8 cellular contexts compared by ENCODE assay signal in genomic region chr12:53252349-53252916, GRCh38. TPM values are rescaled to one million over a fixed set of nuclear protein-coding genes. Genes with fewer than 3 reads are reported as not detected.
DNase-seq lines count a peak whose midpoint lies in the region; ATAC-seq and TF ChIP-seq lines count a peak whose summit lies in the region.

No MANE protein-coding gene starts in this region.

- no peaks in the 10 kb centered on the region for H3K9me3 ChIP-seq in fibroblast of lung (ENCODE audit: control insufficient read depth, insufficient read depth, low read depth, low read length)
- H3K9me3 ChIP-seq in neutrophil = no peaks in the 10 kb centered on the region

- peak overlapping the region; percentile 96 for H3K4me2 ChIP-seq in fibroblast of lung (ENCODE audit: extremely low read depth, insufficient read depth, low read length)

- H3K27me3 Mint-ChIP-seq in activated T-cell treated with anti-CD3 and anti-CD28 coated beads, Interleukin-2, amount 50 U/mL, for 4 hours (ENCODE audit: low read depth) = no peaks in the 10 kb centered on the region
- H3K27me3 Mint-ChIP-seq in T-helper 1 cell treated with Interleukin-12 subunit alpha and Interleukin-12 subunit beta and Interleukin-4 antibody, amounts not matched to agents 30 μg/mL and 1 μg/mL, for 36 hours (ENCODE audit: low read depth) = no peaks in the 10 kb centered on the region

- H3K4me3 ChIP-seq in fibroblast of lung (replicated peaks in 1 of 4; ENCODE audit: control extremely low read depth in 1 of 4, insufficient read depth in 1 of 4, low read depth in 3 of 4, low read length in 4 of 4) (peak overlapping the region; percentile 84 to 92 (median 88)), neutrophil (ENCODE audit: low read depth in 1 of 2, low read length in 1 of 2) (peak overlapping the region; percentile 70 to 97)

- peak overlapping the region; percentile 80 for H3K9ac ChIP-seq in fibroblast of lung (ENCODE audit: insufficient read depth, low read length)

- H3K36me3 ChIP-seq in fibroblast of lung (ENCODE audit: control insufficient read depth, insufficient read depth, low read length) (peaks cover 8% of the 10 kb centered on the region), neutrophil (peaks cover 18% of the 10 kb centered on the region)

- peak; percentile 13 to 18 for ATAC-seq in activated T-cell treated with anti-CD3 and anti-CD28 coated beads, Interleukin-2, amount 50 U/mL, for 4 hours
- ATAC-seq in GM18520 (IDR thresholded peaks at IDR 0.05; ENCODE audit: unreplicated experiment) = no peak
- ATAC-seq in GM19324 (IDR thresholded peaks at IDR 0.05; ENCODE audit: low FRiP score, unreplicated experiment) = no peak

- TF ChIP-seq CTCF in fibroblast of lung (conservative IDR thresholded peaks at IDR 0.05 in 1 of 2, IDR thresholded peaks at IDR 0.05 in 1 of 2; ENCODE audit: low read depth in 1 of 2, low read length in 2 of 2) (no peak), neutrophil (IDR thresholded peaks at IDR 0.05) (no peak)

- peaks cover 44% of the 10 kb centered on the region for H3K4me1 Mint-ChIP-seq in activated T-cell treated with anti-CD3 and anti-CD28 coated beads, Interleukin-2, amount 50 U/mL, for 4 hours (ENCODE audit: low read depth)
- H3K4me1 Mint-ChIP-seq in T-helper 1 cell treated with Interleukin-12 subunit alpha and Interleukin-12 subunit beta and Interleukin-4 antibody, amounts not matched to agents 30 μg/mL and 1 μg/mL, for 36 hours (ENCODE audit: low read depth) = peaks cover 39% of the 10 kb centered on the region

- peaks cover 11% of the 10 kb centered on the region for H3K4me1 ChIP-seq in fibroblast of lung (ENCODE audit: control insufficient read depth, extremely low read depth, insufficient read depth, low read length)
- peaks cover 19 to 27% of the 10 kb centered on the region in 2 experiments for H3K4me1 ChIP-seq in neutrophil (ENCODE audit: control insufficient read depth in 1 of 2, insufficient read depth in 1 of 2, low read depth in 1 of 2, low read length in 1 of 2)

- H3K27me3 ChIP-seq in fibroblast of lung (ENCODE audit: control insufficient read depth, insufficient read depth, low read length) (no peaks in the 10 kb centered on the region), neutrophil (no peaks in the 10 kb centered on the region)

- no peaks in the 10 kb centered on the region for H3K9me3 Mint-ChIP-seq in activated T-cell treated with anti-CD3 and anti-CD28 coated beads, Interleukin-2, amount 50 U/mL, for 4 hours
- no peaks in the 10 kb centered on the region for H3K9me3 Mint-ChIP-seq in T-helper 1 cell treated with Interleukin-12 subunit alpha and Interleukin-12 subunit beta and Interleukin-4 antibody, amounts not matched to agents 30 μg/mL and 1 μg/mL, for 36 hours

- H3K4me3 Mint-ChIP-seq in activated T-cell treated with anti-CD3 and anti-CD28 coated beads, Interleukin-2, amount 50 U/mL, for 4 hours = peak overlapping the region; percentile 97
- H3K4me3 Mint-ChIP-seq in T-helper 1 cell treated with Interleukin-12 subunit alpha and Interleukin-12 subunit beta and Interleukin-4 antibody, amounts not matched to agents 30 μg/mL and 1 μg/mL, for 36 hours = peak overlapping the region; percentile 97

- DNase-seq in activated T-cell treated with anti-CD3 and anti-CD28 coated beads, Interleukin-2, amount 50 U/mL, for 4 hours = no peak
- DNase-seq in activated T-cell treated with anti-CD3 and anti-CD28 coated beads, Interleukin-2, amount 50 U/mL, for 1 hour = no peak
- DNase-seq in fibroblast of lung (ENCODE audit: low read depth in 2 of 2) (peak in 1 of 2 donors; percentile 24), KG1 (lab: John Stamatoyannopoulos, UW) (no peak)

- H3K27ac ChIP-seq in fibroblast of lung (ENCODE audit: insufficient read depth, low read length) (peak overlapping the region; percentile 81), neutrophil (peak overlapping the region; percentile 83)

- peaks cover 18% of the 10 kb centered on the region for H3K79me2 ChIP-seq in fibroblast of lung (ENCODE audit: control insufficient read depth, insufficient read depth, low read length)

- H4K20me1 ChIP-seq in fibroblast of lung (ENCODE audit: control insufficient read depth, extremely low read depth, insufficient read depth, low read length) = no peaks in the 10 kb centered on the region

- H3K27ac Mint-ChIP-seq in T-helper 1 cell treated with Interleukin-12 subunit alpha and Interleukin-12 subunit beta and Interleukin-4 antibody, amounts not matched to agents 30 μg/mL and 1 μg/mL, for 36 hours = peak overlapping the region; percentile 71

- H3K36me3 Mint-ChIP-seq in activated T-cell treated with anti-CD3 and anti-CD28 coated beads, Interleukin-2, amount 50 U/mL, for 4 hours (ENCODE audit: insufficient read depth) = peaks cover 3% of the 10 kb centered on the region
- H3K36me3 Mint-ChIP-seq in T-helper 1 cell treated with Interleukin-12 subunit alpha and Interleukin-12 subunit beta and Interleukin-4 antibody, amounts not matched to agents 30 μg/mL and 1 μg/mL, for 36 hours (ENCODE audit: low read depth) = peaks cover 12% of the 10 kb centered on the region

- H2AFZ ChIP-seq in fibroblast of lung (ENCODE audit: low read length) = peak overlapping the region; percentile 62

RNA-seq across cellular contexts. Expression of gene ESPL1, which starts 15.7 kb away (rescaled TPM):
- 10 to 100 TPM; 19.9 to 21.9 (median 20.0) TPM for total RNA-seq in activated T-cell treated with anti-CD3 and anti-CD28 coated beads, Interleukin-2, amount 50 U/mL, for 4 hours
- total RNA-seq in fibroblast of lung = 0.26 and 1.8 TPM in 2 replicates
- 1.4 and 5.8 TPM in 2 replicates for polyA plus RNA-seq in fibroblast of lung
- 1.7 and 5.1 TPM in 2 replicates for polyA plus RNA-seq in fibroblast of lung (2012)
- polyA minus RNA-seq in fibroblast of lung (ENCODE audit: low replicate concordance) = 11.3 and 27.3 TPM in 2 replicates

RNA-seq across cellular contexts. Expression of gene RARG, which starts 20.4 kb away (rescaled TPM):
- total RNA-seq in activated T-cell treated with anti-CD3 and anti-CD28 coated beads, Interleukin-2, amount 50 U/mL, for 4 hours = 10 to 100 TPM; 34.4 to 38.4 (median 38.0) TPM
- 26.7 and 51.4 TPM in 2 replicates for total RNA-seq in fibroblast of lung
- 26.9 and 30.4 TPM in 2 replicates for polyA plus RNA-seq in fibroblast of lung
- polyA plus RNA-seq in fibroblast of lung (2012) = 38.1 and 47.4 TPM in 2 replicates
- polyA minus RNA-seq in fibroblast of lung (ENCODE audit: low replicate concordance) = 83.5 and 87.1 TPM in 2 replicates

RNA-seq across cellular contexts. Expression of gene PFDN5, which starts 42.9 kb away (rescaled TPM):
- 100 to 1,000 TPM; 393 to 403 (median 400) TPM for total RNA-seq in activated T-cell treated with anti-CD3 and anti-CD28 coated beads, Interleukin-2, amount 50 U/mL, for 4 hours
- total RNA-seq in fibroblast of lung = 735 and 788 TPM in 2 replicates
- polyA plus RNA-seq in fibroblast of lung = 977 and 1,007 TPM in 2 replicates
- polyA plus RNA-seq in fibroblast of lung (2012) = 735 and 960 TPM in 2 replicates
- polyA minus RNA-seq in fibroblast of lung (ENCODE audit: low replicate concordance) = 77.8 and 86.7 TPM in 2 replicates

RNA-seq across cellular contexts. Expression of gene ITGB7, which starts 45.4 kb away (rescaled TPM):
- 100 to 1,000 TPM in 2 of 3 donors, 10 to 100 TPM in 1; 82.1 to 140 (median 124) TPM for total RNA-seq in activated T-cell treated with anti-CD3 and anti-CD28 coated beads, Interleukin-2, amount 50 U/mL, for 4 hours
- total RNA-seq in fibroblast of lung = 0.26 and 0.50 TPM in 2 replicates
- 0.15 and 0.20 TPM in 2 replicates for polyA plus RNA-seq in fibroblast of lung
- polyA plus RNA-seq in fibroblast of lung (2012) = 0.22 and 0.38 TPM in 2 replicates
- not detected in 2 replicates for polyA minus RNA-seq in fibroblast of lung (ENCODE audit: low replicate concordance)

RNA-seq across cellular contexts. Expression of gene MYG1, which starts 47.1 kb away (rescaled TPM):
- 100 to 1,000 TPM; 121 to 149 (median 128) TPM for total RNA-seq in activated T-cell treated with anti-CD3 and anti-CD28 coated beads, Interleukin-2, amount 50 U/mL, for 4 hours
- 52.0 and 55.7 TPM in 2 replicates for total RNA-seq in fibroblast of lung
- polyA plus RNA-seq in fibroblast of lung = 40.8 and 52.2 TPM in 2 replicates
- polyA plus RNA-seq in fibroblast of lung (2012) = 60.7 and 91.7 TPM in 2 replicates
- polyA minus RNA-seq in fibroblast of lung (ENCODE audit: low replicate concordance) = 50.7 and 65.8 TPM in 2 replicates

Comparison
In these comparisons a context has a peak if more than half of its experiments do, and no peak if none do; other contexts are left out.
1. ATAC-seq: peak in activated T-cell treated with anti-CD3 and anti-CD28 coated beads, Interleukin-2, amount 50 U/mL, for 4 hours (2 of 2); none in GM18520 (single experiment) and GM19324 (single experiment).